Comparison of ENCODE assay signal across 19 cellular contexts in genomic region chr2:128521482-128521881, GRCh38.
DNase-seq lines count a peak whose midpoint lies in the region; ATAC-seq, FAIRE-seq and TF ChIP-seq lines count a peak whose summit lies in the region.
"Had no signal": no experiment of that assay in that cellular context is flagged by ENCODE, and none has a peak within 500 bp of the region (broad histone marks: within the 10 kb centered on the region; RNA-seq: fewer than 3 reads in every experiment).

No MANE protein-coding gene starts in this region.

- no peak overlapping the region for H3K14ac ChIP-seq in trophoblast cell (ENCODE audit: low read length)

- POLR2A ChIA-PET in GM12878 (lab: Charles Lee), result no interaction called here

- TF ChIP-seq EP300 in GM12878 (IDR thresholded peaks at IDR 0.05; ENCODE audit: borderline replicate concordance in 1 of 2, control insufficient read depth in 1 of 2, low read depth in 2 of 2, low read length in 2 of 2), result no peak

- RAD21 ChIA-PET in GM12878 (lab: Charles Lee; ENCODE audit: unreplicated experiment), result no interaction called here

- no peak for TF ChIP-seq CTCF in GM12878 (IDR thresholded peaks at IDR 0.05 in 2 of 3, conservative IDR thresholded peaks at IDR 0.05 in 1 of 3; ENCODE audit: control insufficient read depth in 2 of 3, extremely low read depth in 1 of 3, insufficient read depth in 1 of 3, low read depth in 3 of 3, low read length in 3 of 3)
- no peak for TF ChIP-seq CTCF in upper lobe of right lung (IDR thresholded peaks at IDR 0.05)
- no peak for TF ChIP-seq CTCF in GM13977 (IDR thresholded peaks at IDR 0.05; ENCODE audit: extremely low read depth, insufficient read depth, missing control alignments)

- CTCF ChIA-PET in GM12878 (lab: Yijun Ruan, JAX), result no interaction called here

- H3K23ac ChIP-seq in trophoblast cell (ENCODE audit: low read length), result no peak overlapping the region

- H3K4me1 ChIP-seq in BLaER1 (peaks cover 55% of the 10 kb centered on the region), GM12878 (ENCODE audit: control insufficient read depth, insufficient read depth, low read length) (peaks cover 11% of the 10 kb centered on the region), trophoblast cell (ENCODE audit: control insufficient read depth in 1 of 2, insufficient read depth in 2 of 2, low read length in 2 of 2) (peaks cover 6 to 8% of the 10 kb centered on the region in 2 experiments), upper lobe of right lung (no peaks in the 10 kb centered on the region)
- H3K4me1 ChIP-seq: A549, Caco-2 had no signal

- intact Hi-C loops in GM12878 (cut with micrococcal nuclease; ENCODE audit: unreplicated experiment) (no loop called here), upper lobe of right lung (cut with DNase I) (no loop called here)

- H3K9ac ChIP-seq in BLaER1 (no peak overlapping the region), GM12878 (ENCODE audit: control insufficient read depth, insufficient read depth, low read length) (no peak overlapping the region), trophoblast cell (ENCODE audit: low read length) (peak overlapping the region; percentile 28)

- H3K27me3 ChIP-seq in BLaER1, result no peaks in the 10 kb centered on the region
- H3K27me3 ChIP-seq in GM12878 (replicated peaks in 1 of 2; ENCODE audit: control insufficient read depth in 2 of 2, insufficient read depth in 2 of 2, low read length in 1 of 2), result peaks cover 0 to 1% of the 10 kb centered on the region in 2 experiments; a peak in 1 of 4 replicates
- H3K27me3 ChIP-seq in trophoblast cell (ENCODE audit: insufficient read depth, low read length), result no peaks in the 10 kb centered on the region
- H3K27me3 ChIP-seq in upper lobe of right lung, result no peaks in the 10 kb centered on the region

- H3K18ac ChIP-seq in trophoblast cell (ENCODE audit: low read length), result no peak overlapping the region

- H2BK12ac ChIP-seq in trophoblast cell (ENCODE audit: low read length), result no peak overlapping the region

- peaks cover 8% of the 10 kb centered on the region; the same call in 1 of the 2 replicates for H3K36me3 ChIP-seq in BLaER1
- H3K36me3 ChIP-seq in KOPT-K1 (ENCODE audit: insufficient read depth, low read length), result no peaks in the 10 kb centered on the region
- no peaks in the 10 kb centered on the region for H3K36me3 ChIP-seq in GM12878 (ENCODE audit: control insufficient read depth in 2 of 2, insufficient read depth in 2 of 2, low read length in 1 of 2)
- no peaks in the 10 kb centered on the region for H3K36me3 ChIP-seq in trophoblast cell (ENCODE audit: control insufficient read depth in 1 of 2, insufficient read depth in 2 of 2, low read length in 2 of 2)
- H3K36me3 ChIP-seq in upper lobe of right lung, result no peaks in the 10 kb centered on the region

- no peak overlapping the region for H2AFZ ChIP-seq in GM12878 (ENCODE audit: control insufficient read depth, low read depth, low read length)
- H2AFZ ChIP-seq in trophoblast cell (ENCODE audit: insufficient read depth, low read length, poor library complexity), result no peak overlapping the region

- H4K91ac ChIP-seq in trophoblast cell (ENCODE audit: low read depth, low read length), result no peak overlapping the region

- no peak for DNase-seq in GM12878 (ENCODE audit: low read depth, low spot score)
- DNase-seq in trophoblast cell, result no peak
- DNase-seq in upper lobe of right lung, result no peak
- no peak for DNase-seq in NCI-H774 (lab: John Stamatoyannopoulos, UW)
- no peak for DNase-seq in GM13977 (ENCODE audit: low spot score)
- DNase-seq: AML-193; C1 segment of cervical spinal cord; Caco-2; CD4-positive, alpha-beta T cell; DMS153; DMS79; GDM1; GOT3; H9 had no signal

- ATAC-seq in GM12878 (no peak), upper lobe of right lung (no peak)
- ATAC-seq: A549 had no signal

- SMC1A ChIA-PET in GM12878 (lab: Charles Lee; ENCODE audit: uncharacterized antibody, unreplicated experiment), result no interaction called here

- H3K79me1 ChIP-seq in trophoblast cell (ENCODE audit: low read length), result no peaks in the 10 kb centered on the region

- H3K4me2 ChIP-seq in BLaER1 (peak overlapping the region; percentile 79), GM12878 (ENCODE audit: control insufficient read depth, insufficient read depth) (0 out of 2 replicates have a peak overlapping the region, but pooled peaks have one; percentile 25), trophoblast cell (ENCODE audit: low read length) (no peak overlapping the region)
- H3K4me2 ChIP-seq: A549 had no signal

- TF ChIP-seq RAD21 in GM12878 (IDR thresholded peaks at IDR 0.05; ENCODE audit: insufficient read depth, low read depth, low read length), result no peak

- H2BK120ac ChIP-seq in trophoblast cell (ENCODE audit: insufficient read depth, low read length, poor library complexity), result no peak overlapping the region

- TF ChIP-seq POLR2A in GM12878 (IDR thresholded peaks at IDR 0.05; ENCODE audit: low read depth, low read length), result no peak

- no peaks in the 10 kb centered on the region for H4K20me1 ChIP-seq in BLaER1
- H4K20me1 ChIP-seq in GM12878 (ENCODE audit: control insufficient read depth, insufficient read depth), result no peaks in the 10 kb centered on the region

- 35% methylated on average over 4 of the region's 4 CpGs for WGBS in GM12878 (ENCODE audit: insufficient coverage, insufficient replicate concordance, low lambda C conversion rate, missing lambda C conversion rate)
- no CpG with 5 or more reads among the region's 4 CpGs for WGBS in trophoblast cell (ENCODE audit: extremely low coverage, insufficient coverage, insufficient read length)

- H4K8ac ChIP-seq in trophoblast cell (ENCODE audit: low read depth, low read length), result no peak overlapping the region

- H3K4me3 ChIP-seq in BLaER1 (no peak overlapping the region), GM12878 (no peak overlapping the region), trophoblast cell (ENCODE audit: low read depth, low read length) (no peak overlapping the region), upper lobe of right lung (no peak overlapping the region)
- H3K4me3 ChIP-seq: A549 had no signal

- no peak overlapping the region for H3K4ac ChIP-seq in trophoblast cell (ENCODE audit: low read depth, low read length)

- H3K27ac ChIP-seq in BLaER1 (no peak overlapping the region), KOPT-K1 (ENCODE audit: low read depth, low read length, poor library complexity, severe bottlenecking) (peak overlapping the region; percentile 39), GM12878 (ENCODE audit: control insufficient read depth, insufficient read depth) (no peak overlapping the region), trophoblast cell (ENCODE audit: low read depth, low read length) (no peak overlapping the region), upper lobe of right lung (no peak overlapping the region)
- H3K27ac ChIP-seq: 22Rv1, A549 had no signal

- no peak for FAIRE-seq in GM12878 (lab: Jason Lieb, UNC)
- FAIRE-seq: A549, HTR-8/SVneo had no signal

- BruUV-seq in GM12878 (replicated peaks; lab: Mats Ljungman, UMichigan), result no TSS peak

- in situ Hi-C loops in GM12878 (cut with MboI), result no loop called here
- in situ Hi-C loops in GM13977 (cut with MboI; ENCODE audit: low pct_unique_long_range_greater_than_20kb, low sequenced_read_pairs, unreplicated experiment), result no loop called here

- H3K9me3 ChIP-seq in BLaER1 (no peaks in the 10 kb centered on the region), KOPT-K1 (ENCODE audit: insufficient read depth, low read length, poor library complexity, severe bottlenecking) (no peaks in the 10 kb centered on the region), GM12878 (replicated peaks; ENCODE audit: control insufficient read depth, insufficient read depth, low read length) (no peaks in the 10 kb centered on the region; the same call in 2 of the 3 replicates), trophoblast cell (ENCODE audit: insufficient read depth, low read depth, low read length) (peaks cover 1% of the 10 kb centered on the region), upper lobe of right lung (no peaks in the 10 kb centered on the region)
- H3K9me3 ChIP-seq: A549, Caco-2 had no signal

- H2AK5ac ChIP-seq in trophoblast cell (ENCODE audit: low read length), result no peak overlapping the region

- H4K12ac ChIP-seq in trophoblast cell (ENCODE audit: low read depth, low read length), result no peak overlapping the region

- H3K79me2 ChIP-seq in GM12878 (ENCODE audit: control insufficient read depth, insufficient read depth, low read length) (no peaks in the 10 kb centered on the region), trophoblast cell (ENCODE audit: control insufficient read depth, insufficient read depth, low read length, poor library complexity) (no peaks in the 10 kb centered on the region)

- H2BK5ac ChIP-seq in trophoblast cell (ENCODE audit: low read depth, low read length, poor library complexity), result no peak overlapping the region

TF ChIP-seq in GM12878, 131 proteins besides CTCF, POLR2A, EP300 and RAD21:
- no peak for TF ChIP-seq ZNF217 (IDR thresholded peaks at IDR 0.05)
- TF ChIP-seq ZZZ3 (IDR thresholded peaks at IDR 0.05; ENCODE audit: control insufficient read depth, insufficient read length, low read depth), result no peak
